1 cellular context compared by ENCODE assay signal in the genomic region with DNA sequence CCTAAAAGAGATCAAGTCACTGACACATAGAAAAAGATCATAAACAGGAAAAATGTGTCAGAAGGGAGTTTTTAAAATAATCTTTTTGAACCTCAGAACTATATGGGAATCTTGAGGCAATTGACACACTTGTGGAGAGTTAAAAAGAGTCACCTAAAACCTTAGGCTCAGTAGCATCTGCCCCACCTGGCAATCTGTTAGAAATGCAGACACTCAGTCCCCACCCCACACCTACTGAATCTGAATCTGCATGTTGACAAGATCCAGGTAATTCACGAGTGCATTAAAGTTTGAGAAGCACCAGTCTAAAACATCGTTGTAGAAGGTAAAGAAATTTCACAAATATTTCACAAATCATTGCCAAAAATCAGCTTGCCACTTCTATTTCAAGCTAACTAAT.
TF ChIP-seq lines count a peak whose summit lies in the region.

No MANE protein-coding gene starts in this region.

TF ChIP-seq in HCT116, 20 proteins besides CTCF, POLR2A, EP300 and RAD21 (continued from another document):
- TF ChIP-seq POLR2AphosphoS5 (IDR thresholded peaks at IDR 0.05; ENCODE audit: low read depth, low read length): no peak
- no peak for TF ChIP-seq SRF (IDR thresholded peaks at IDR 0.05; ENCODE audit: low read depth)
- TF ChIP-seq, protein P1, sequence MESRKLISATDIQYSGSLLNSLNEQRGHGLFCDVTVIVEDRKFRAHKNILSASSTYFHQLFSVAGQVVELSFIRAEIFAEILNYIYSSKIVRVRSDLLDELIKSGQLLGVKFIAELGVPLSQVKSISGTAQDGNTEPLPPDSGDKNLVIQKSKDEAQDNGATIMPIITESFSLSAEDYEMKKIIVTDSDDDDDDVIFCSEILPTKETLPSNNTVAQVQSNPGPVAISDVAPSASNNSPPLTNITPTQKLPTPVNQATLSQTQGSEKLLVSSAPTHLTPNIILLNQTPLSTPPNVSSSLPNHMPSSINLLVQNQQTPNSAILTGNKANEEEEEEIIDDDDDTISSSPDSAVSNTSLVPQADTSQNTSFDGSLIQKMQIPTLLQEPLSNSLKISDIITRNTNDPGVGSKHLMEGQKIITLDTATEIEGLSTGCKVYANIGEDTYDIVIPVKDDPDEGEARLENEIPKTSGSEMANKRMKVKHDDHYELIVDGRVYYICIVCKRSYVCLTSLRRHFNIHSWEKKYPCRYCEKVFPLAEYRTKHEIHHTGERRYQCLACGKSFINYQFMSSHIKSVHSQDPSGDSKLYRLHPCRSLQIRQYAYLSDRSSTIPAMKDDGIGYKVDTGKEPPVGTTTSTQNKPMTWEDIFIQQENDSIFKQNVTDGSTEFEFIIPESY (IDR thresholded peaks at IDR 0.05; ENCODE audit: extremely low read depth, insufficient replicate concordance, low read length): no peak
